16 cellular contexts compared by ENCODE assay signal in the genomic region with DNA sequence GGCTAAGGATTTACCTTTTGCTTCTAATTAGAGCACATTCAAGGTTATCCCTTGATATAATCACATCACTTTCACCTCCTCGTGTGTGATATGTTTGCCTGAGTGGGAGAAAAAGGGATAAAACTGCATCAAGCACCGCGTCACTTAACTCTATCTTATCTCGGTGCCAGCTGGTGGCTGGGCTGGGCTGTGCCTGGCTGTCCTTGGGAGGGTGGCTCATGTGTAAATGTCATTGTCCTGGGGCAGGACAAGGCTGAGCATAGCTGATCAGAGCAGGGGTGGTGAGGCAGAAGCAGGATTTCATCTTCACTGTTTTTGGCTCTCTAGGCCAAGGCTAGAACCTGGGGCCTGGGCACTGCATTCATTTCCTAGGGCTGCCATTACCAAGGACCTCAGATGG.
"Had no signal": no experiment of that assay in that cellular context is flagged by ENCODE, and none has a peak within 500 bp of the region (broad histone marks: within the 10 kb centered on the region; RNA-seq: fewer than 3 reads in every experiment).

No MANE protein-coding gene starts in this region.

- H3K4me3 Mint-ChIP-seq: activated B cell treated with CpG ODN at 0.5 μM for 24 hours; activated CD4-positive, alpha-beta T cell treated with anti-CD3 and anti-CD28 coated beads, Interleukin-2, amount 10 ng/mL, durations not matched to agents 24 days and 14 days; activated naive CD4-positive, alpha-beta T cell treated with anti-CD3 and anti-CD28 coated beads for 36 hours; activated T-helper 17 cell treated with anti-CD3 and anti-CD28 coated beads, Interleukin-2, amount 50 U/mL, for 72 hours; brain; memory B cell; stimulated activated memory B cell treated with anti-CD40 and anti-IgM and Interleukin-4, amounts not matched to agents 10 μg/mL and 1 μg/mL and 100 μg/mL, for 72 hours had no signal

- H3K36me3 Mint-ChIP-seq: brain had no signal

- H3K4me1 Mint-ChIP-seq: activated B cell treated with CpG ODN at 0.5 μM for 24 hours; activated CD4-positive, alpha-beta T cell treated with anti-CD3 and anti-CD28 coated beads, Interleukin-2, amount 10 ng/mL, durations not matched to agents 24 days and 14 days had no signal

- ATAC-seq: activated T-helper 17 cell treated with anti-CD3 and anti-CD28 coated beads, Interleukin-2, amount 50 U/mL, for 72 hours; left lobe of liver; stimulated activated memory B cell treated with anti-CD40 and anti-IgM and Interleukin-4, amounts not matched to agents 10 μg/mL and 1 μg/mL and 100 μg/mL, for 72 hours; upper lobe of right lung had no signal

- H3K27me3 ChIP-seq: esophagus squamous epithelium, upper lobe of right lung had no signal

- H3K9me3 ChIP-seq: esophagus squamous epithelium, upper lobe of right lung had no signal

- H3K4me1 ChIP-seq: upper lobe of right lung had no signal

- H3K36me3 ChIP-seq: esophagus squamous epithelium, upper lobe of right lung had no signal

- H3K27ac Mint-ChIP-seq: activated B cell treated with CpG ODN at 0.5 μM for 24 hours; activated CD4-positive, alpha-beta T cell treated with anti-CD3 and anti-CD28 coated beads, Interleukin-2, amount 10 ng/mL, durations not matched to agents 24 days and 14 days; activated naive CD4-positive, alpha-beta T cell treated with anti-CD3 and anti-CD28 coated beads for 36 hours; activated T-helper 17 cell treated with anti-CD3 and anti-CD28 coated beads, Interleukin-2, amount 50 U/mL, for 72 hours; brain; memory B cell; stimulated activated memory B cell treated with anti-CD40 and anti-IgM and Interleukin-4, amounts not matched to agents 10 μg/mL and 1 μg/mL and 100 μg/mL, for 72 hours had no signal

- H3K9me3 Mint-ChIP-seq: activated B cell treated with CpG ODN at 0.5 μM for 24 hours; activated CD4-positive, alpha-beta T cell treated with anti-CD3 and anti-CD28 coated beads, Interleukin-2, amount 10 ng/mL, durations not matched to agents 24 days and 14 days; activated T-helper 17 cell treated with anti-CD3 and anti-CD28 coated beads, Interleukin-2, amount 50 U/mL, for 72 hours; memory B cell; stimulated activated memory B cell treated with anti-CD40 and anti-IgM and Interleukin-4, amounts not matched to agents 10 μg/mL and 1 μg/mL and 100 μg/mL, for 72 hours had no signal

- H3K27me3 Mint-ChIP-seq: activated B cell treated with CpG ODN at 0.5 μM for 24 hours; activated CD4-positive, alpha-beta T cell treated with anti-CD3 and anti-CD28 coated beads, Interleukin-2, amount 10 ng/mL, durations not matched to agents 24 days and 14 days; activated T-helper 17 cell treated with anti-CD3 and anti-CD28 coated beads, Interleukin-2, amount 50 U/mL, for 72 hours; brain; memory B cell had no signal

- H3K27ac ChIP-seq: dorsolateral prefrontal cortex, esophagus squamous epithelium, upper lobe of right lung had no signal

- H3K4me3 ChIP-seq: dorsolateral prefrontal cortex, esophagus squamous epithelium, upper lobe of right lung had no signal

- DNase-seq: activated B cell treated with CpG ODN at 0.5 μM for 24 hours; activated CD4-positive, alpha-beta T cell treated with anti-CD3 and anti-CD28 coated beads, Interleukin-2, amount 10 ng/mL, durations not matched to agents 24 days and 14 days; activated CD8-positive, alpha-beta memory T cell treated with anti-CD3 and anti-CD28 coated beads for 24 hours; activated naive CD4-positive, alpha-beta T cell treated with anti-CD3 and anti-CD28 coated beads for 36 hours; dorsolateral prefrontal cortex; esophagus squamous epithelium; foreskin fibroblast; glutamatergic neuron; substantia nigra; T-helper 1 cell; upper lobe of right lung had no signal
